Comparison of ENCODE assay signal across 1 cellular context in genomic region chrX:1316527-1316926, GRCh38.
TF ChIP-seq lines count a peak whose summit lies in the region.

No MANE protein-coding gene starts in this region.

TF ChIP-seq in A549, 52 proteins besides CTCF, POLR2A, EP300 and RAD21 (continued from another document):
- TF ChIP-seq FOSL2 (IDR thresholded peaks at IDR 0.05) (no peak), FOSL2 (CRISPR knock-in tag; IDR thresholded peaks at IDR 0.05) (no peak), HMGXB4 (CRISPR knock-in tag; IDR thresholded peaks at IDR 0.05; ENCODE audit: borderline replicate concordance) (no peak), BCL3 (IDR thresholded peaks at IDR 0.05) (no peak), CEBPB (IDR thresholded peaks at IDR 0.05) (no peak), BHLHE40 (IDR thresholded peaks at IDR 0.05; ENCODE audit: low read depth, low read length) (no peak)
